Comparison of ENCODE assay signal across 8 cellular contexts in the genomic region with DNA sequence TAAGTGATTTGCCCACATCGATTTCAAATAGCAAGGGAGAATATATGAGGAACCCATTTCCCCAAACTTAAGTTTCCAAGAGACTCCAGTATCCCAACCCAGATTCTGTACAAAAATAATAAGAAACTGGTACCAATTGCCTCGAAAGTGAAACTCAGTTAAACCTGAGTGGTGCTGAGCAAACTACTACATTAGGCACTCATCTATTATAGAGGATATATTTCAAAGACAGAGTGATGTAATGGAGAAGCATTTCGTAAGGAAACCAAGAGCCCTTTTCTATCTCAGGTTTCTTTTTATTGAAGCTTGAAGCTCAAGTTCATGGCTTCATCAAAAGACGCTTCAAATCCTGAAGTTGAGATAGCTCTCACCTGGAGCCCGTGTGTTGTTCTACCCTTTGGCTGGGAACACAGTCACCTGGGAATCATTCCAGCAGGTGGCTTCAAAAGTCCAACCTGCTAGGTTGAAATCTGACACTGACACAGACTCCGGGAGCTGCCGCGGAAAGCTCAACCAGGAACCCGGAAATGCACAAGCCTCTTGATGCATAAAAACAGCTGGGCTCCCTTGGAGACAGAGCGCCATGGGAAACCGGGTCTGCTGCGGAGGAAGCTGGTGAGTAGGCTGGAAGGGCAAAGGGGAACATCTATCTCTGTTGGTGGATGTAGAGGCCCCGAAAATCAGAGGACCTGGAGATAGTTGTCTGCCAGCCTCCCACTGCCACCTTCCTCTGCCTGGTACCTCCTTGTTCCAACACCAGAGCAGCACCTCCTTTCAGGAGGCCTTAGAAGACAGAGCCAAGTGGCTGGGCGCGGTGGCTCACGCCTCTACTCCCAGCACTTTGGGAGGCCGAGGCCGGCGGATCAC. TPM values are rescaled to one million over a fixed set of nuclear protein-coding genes. Genes with fewer than 3 reads are reported as not detected.
DNase-seq lines count a peak whose midpoint lies in the region; ATAC-seq, FAIRE-seq and TF ChIP-seq lines count a peak whose summit lies in the region.

A gene with protein sequence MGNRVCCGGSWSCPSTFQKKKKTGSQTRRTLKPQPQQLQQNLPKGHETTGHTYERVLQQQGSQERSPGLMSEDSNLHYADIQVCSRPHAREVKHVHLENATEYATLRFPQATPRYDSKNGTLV (plus strand): TSS at position 524 of the 867 bp plus-strand sequence. CDS start 60 bp downstream, at position 584.

- H3K4me2 ChIP-seq in astrocyte (ENCODE audit: low read length) = peak within 1 kb of the TSS; percentile 67

- no peaks in the 10 kb centered on the region for H3K9me3 Mint-ChIP-seq in astrocyte (ENCODE audit: unreplicated experiment)

- H3K27me3 Mint-ChIP-seq in astrocyte (ENCODE audit: low read depth, unreplicated experiment) = peaks cover 8% of the 10 kb centered on the region

- H3K27me3 ChIP-seq in astrocyte (ENCODE audit: insufficient read depth, low read length) = no peaks in the 10 kb centered on the region

- no peaks in the 10 kb centered on the region for H3K36me3 Mint-ChIP-seq in astrocyte (ENCODE audit: low read depth, unreplicated experiment)

- H3K4me3 Mint-ChIP-seq in astrocyte (ENCODE audit: unreplicated experiment) = no peak within 1 kb of the TSS

- no peak for TF ChIP-seq POLR2A in erythroblast (IDR thresholded peaks at IDR 0.05; ENCODE audit: low read length)

- H3K9me3 ChIP-seq in astrocyte (ENCODE audit: insufficient read depth, low read depth, low read length) = no peaks in the 10 kb centered on the region

- H3K36me3 ChIP-seq in astrocyte (ENCODE audit: insufficient read depth, low read length) = no peaks in the 10 kb centered on the region

- no peak for TF ChIP-seq CTCF in astrocyte (IDR thresholded peaks at IDR 0.05; ENCODE audit: insufficient read depth, low read depth, low read length)

- H4K20me1 ChIP-seq in astrocyte (ENCODE audit: insufficient read depth, low read length) = no peaks in the 10 kb centered on the region

- FAIRE-seq in astrocyte (lab: Jason Lieb, UNC) = no peak

- peaks cover 18% of the 10 kb centered on the region for H3K4me1 ChIP-seq in astrocyte (ENCODE audit: insufficient read depth, low read length)

- H3K4me1 Mint-ChIP-seq in astrocyte (ENCODE audit: low read depth, unreplicated experiment) = peaks cover 4% of the 10 kb centered on the region

- H3K4me3 ChIP-seq in astrocyte (ENCODE audit: insufficient read depth, low read depth, low read length) = no peak within 1 kb of the TSS

- DNase-seq in Right ventricle myocardium superior (no peak), Right ventricle myocardium inferior (ENCODE audit: missing footprints) (no peak), astrocyte (ENCODE audit: low read depth) (no peak), kidney tubule cell (ENCODE audit: low spot score) (peak; percentile 94), ureter (ENCODE audit: low spot score) (peak; percentile 71), erythroblast (lab: John Stamatoyannopoulos, UW) (no peak)
- DNase-seq in activated naive CD4-positive, alpha-beta T cell (lab: John Stamatoyannopoulos, UW) = no peak

- ATAC-seq in Right ventricle myocardium superior (ENCODE audit: poor library complexity) (peak; percentile 21), Right ventricle myocardium inferior (no peak), HG03039 (IDR thresholded peaks at IDR 0.05; ENCODE audit: unreplicated experiment) (no peak)

- no peak within 1 kb of the TSS for H3K27ac ChIP-seq in astrocyte (ENCODE audit: low read depth, low read length)

- H3K9ac ChIP-seq in astrocyte (ENCODE audit: low read length) = no peak within 1 kb of the TSS

- intact Hi-C loops in Right ventricle myocardium superior (cut with DNase I) = no loop called here
- intact Hi-C loops in Right ventricle myocardium inferior (cut with DNase I) = no loop called here

- no peak within 1 kb of the TSS for H3K27ac Mint-ChIP-seq in astrocyte (ENCODE audit: unreplicated experiment)

- H2AFZ ChIP-seq in astrocyte (ENCODE audit: low read depth, low read length) = peak within 1 kb of the TSS; percentile 69

- no peaks in the 10 kb centered on the region for H3K79me2 ChIP-seq in astrocyte (ENCODE audit: insufficient read depth, low read length)

RNA-seq across cellular contexts. Expression of the gene that starts here (rescaled TPM):
- total RNA-seq in Right ventricle myocardium superior = 1.7 TPM
- total RNA-seq in Right ventricle myocardium inferior = 1.9 TPM
- 0.50 and 0.60 TPM in 2 replicates for total RNA-seq in astrocyte
- total RNA-seq in ureter = 8.5 TPM

Comparison
In these comparisons a context has a peak if more than half of its experiments do, and no peak if none do; other contexts are left out.
1. DNase-seq: peak in kidney tubule cell (single experiment) and ureter (single experiment); none in Right ventricle myocardium superior (single experiment), Right ventricle myocardium inferior (single experiment), astrocyte (single experiment), activated naive CD4-positive, alpha-beta T cell (0 of 4) and erythroblast (0 of 2).